ENCODE assay signal across 9 cellular contexts in the genomic region with DNA sequence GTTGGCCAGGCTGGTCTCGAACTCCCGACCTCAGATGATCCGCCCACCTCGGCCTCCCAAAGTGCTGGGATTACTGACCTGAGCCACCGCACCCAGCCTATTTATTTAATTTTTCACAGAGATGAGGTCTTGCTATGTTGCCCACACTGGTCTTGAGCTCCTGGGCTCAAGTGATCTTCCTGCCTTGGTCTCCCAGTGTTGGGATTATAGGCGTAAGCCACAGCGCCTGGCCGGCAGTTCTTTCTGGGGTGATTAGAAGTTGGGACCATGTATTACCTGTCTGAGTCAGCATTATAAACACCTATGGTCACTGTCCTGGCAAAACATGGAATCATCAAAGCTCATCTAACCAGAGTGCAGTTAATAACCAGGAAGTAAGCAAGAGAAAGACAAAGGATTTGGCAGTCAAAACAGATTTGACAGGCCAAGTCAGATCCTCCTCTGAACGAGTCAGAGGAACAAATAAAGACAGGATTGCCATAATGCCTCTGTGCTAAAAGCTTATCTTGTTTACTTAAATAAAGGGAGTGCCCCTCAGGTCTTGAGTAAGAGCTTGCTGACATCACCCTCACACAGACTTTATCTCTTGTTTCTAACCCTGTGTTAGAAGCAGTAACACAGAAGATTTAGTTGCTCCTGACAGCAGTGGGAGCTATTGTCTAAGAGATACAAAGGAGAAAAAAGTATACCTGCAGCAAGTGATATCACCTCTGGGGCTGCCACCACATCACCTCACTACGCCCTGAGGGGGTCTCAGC. TPM values are rescaled to one million over a fixed set of nuclear protein-coding genes. Genes with fewer than 3 reads are reported as not detected.
DNase-seq lines count a peak whose midpoint lies in the region; ATAC-seq and TF ChIP-seq lines count a peak whose summit lies in the region.
"Had no signal": no experiment of that assay in that cellular context is flagged by ENCODE, and none has a peak within 500 bp of the region (broad histone marks: within the 10 kb centered on the region; RNA-seq: fewer than 3 reads in every experiment).

No MANE protein-coding gene starts in this region.

- H3K36me3 Mint-ChIP-seq in HFFc6 (ENCODE audit: low read depth) = peaks cover 10% of the 10 kb centered on the region; the same call in 1 of the 2 replicates
- H3K36me3 Mint-ChIP-seq: activated naive CD8-positive, alpha-beta T cell had no signal

- H3K4me3 Mint-ChIP-seq in HFFc6 = no peak overlapping the region
- H3K4me3 Mint-ChIP-seq: activated naive CD8-positive, alpha-beta T cell had no signal

- ATAC-seq in GM21423 (IDR thresholded peaks at IDR 0.05; ENCODE audit: unreplicated experiment) = no peak

- H3K4me3 ChIP-seq in skin epidermis = no peak overlapping the region

- peak overlapping the region; percentile 86 for H3K27ac Mint-ChIP-seq in HFFc6
- H3K27ac Mint-ChIP-seq: activated naive CD8-positive, alpha-beta T cell had no signal

- peak; percentile 89 for DNase-seq in HFFc6
- DNase-seq in OCI-M2 (lab: John Stamatoyannopoulos, UW; ENCODE audit: unreplicated experiment) = peak; percentile 3
- peak; percentile 75 for DNase-seq in fibroblast of peridontal ligament (ENCODE audit: extremely low read depth)
- no peak for DNase-seq in 8988T
- no peak for DNase-seq in HK-2 (ENCODE audit: unreplicated experiment)

- peak; percentile 36 for TF ChIP-seq CTCF in HFFc6 (IDR thresholded peaks at IDR 0.05)

- H3K27ac ChIP-seq in skin epidermis = peak overlapping the region in 14 of 21 experiments; percentile 14 to 73 (median 56)
- H3K27ac ChIP-seq: HL-60 had no signal

- H3K27me3 Mint-ChIP-seq in HFFc6 (ENCODE audit: insufficient read depth) = no peaks in the 10 kb centered on the region; the same call in 1 of the 2 replicates
- H3K27me3 Mint-ChIP-seq: activated naive CD8-positive, alpha-beta T cell had no signal

- H3K9me3 Mint-ChIP-seq in HFFc6 = no peaks in the 10 kb centered on the region

- H3K4me1 Mint-ChIP-seq in HFFc6 (ENCODE audit: low read depth) = peaks cover 31% of the 10 kb centered on the region

RNA-seq across cellular contexts. Expression of a gene that starts 3.7 kb away (rescaled TPM):
- under 1 TPM in 5 of 6 experiments, not detected in 1; 0.07 to 0.19 (median 0.11) TPM for total RNA-seq in HFFc6 (2021; fragmentation: NEBNext Ultra II Directional; extraction: Animal tissue kit (Norgen Biotek cat#: 25700))

Comparison
In these comparisons a context has a peak if more than half of its experiments do, and no peak if none do; other contexts are left out.
1. DNase-seq: peak in HFFc6 (single experiment), OCI-M2 (single experiment) and fibroblast of peridontal ligament (single experiment); none in 8988T (single experiment) and HK-2 (single experiment).